1 cellular context compared by ENCODE assay signal in the genomic region with DNA sequence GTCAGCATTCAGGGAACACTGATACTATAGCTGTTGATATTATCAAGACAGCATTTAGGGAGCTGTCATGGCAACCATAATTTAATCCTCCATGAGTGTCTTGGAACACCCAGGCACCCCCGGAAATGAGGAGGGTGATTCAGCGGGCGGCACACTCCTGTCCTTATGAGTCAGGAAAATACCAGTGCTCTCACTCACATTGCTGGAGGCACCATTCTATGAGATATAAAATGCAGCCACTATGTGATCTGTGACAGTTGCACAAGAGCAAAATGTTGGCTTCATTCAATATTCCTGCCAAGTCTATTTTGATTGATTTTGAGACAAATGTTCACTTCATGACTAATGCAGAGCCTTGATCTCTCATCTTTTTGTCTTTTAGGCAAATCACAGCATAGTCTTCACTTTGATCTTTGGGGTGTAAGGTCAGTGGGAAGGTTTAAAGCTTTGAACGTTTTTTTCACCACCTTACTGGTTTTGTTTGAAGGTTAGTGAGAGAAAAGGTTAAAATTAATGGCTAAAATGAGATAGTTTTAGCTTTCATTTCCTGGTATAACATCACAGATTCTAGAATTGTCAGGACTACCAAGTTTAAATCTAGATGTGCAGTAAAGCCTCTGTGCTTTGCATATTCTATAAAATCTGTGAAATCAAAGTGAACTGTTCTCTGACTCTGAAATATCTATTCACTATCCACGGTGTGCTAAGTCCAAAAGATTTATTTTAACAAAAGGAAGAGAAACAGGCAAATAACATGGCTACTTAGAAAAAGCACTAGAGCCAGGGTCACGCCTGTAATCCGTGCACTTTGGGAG.
TF ChIP-seq lines count a peak whose summit lies in the region.

No MANE protein-coding gene starts in this region.

TF ChIP-seq in K562, 482 proteins besides CTCF, POLR2A, EP300 and RAD21 (continues in another document):
- TF ChIP-seq FOSL1 (tag; conservative IDR thresholded peaks at IDR 0.05) (peak; percentile 91), ZNF212 (CRISPR knock-in tag; IDR thresholded peaks at IDR 0.05) (no peak), MYC (IDR thresholded peaks at IDR 0.05; ENCODE audit: low read depth, low read length) (no peak), MYC (CRISPR knock-in tag; IDR thresholded peaks at IDR 0.05; ENCODE audit: borderline replicate concordance, low read depth) (no peak), RFX5 (IDR thresholded peaks at IDR 0.05; ENCODE audit: low read depth, low read length) (no peak), PYGO2 (tag; IDR thresholded peaks at IDR 0.05) (no peak), FOXP1 (CRISPR knock-in tag; IDR thresholded peaks at IDR 0.05) (no peak), ZNF644 (tag; IDR thresholded peaks at IDR 0.05; ENCODE audit: low read depth) (no peak), ZNF347 (CRISPR knock-in tag; IDR thresholded peaks at IDR 0.05; ENCODE audit: low read depth) (no peak), LEF1 (IDR thresholded peaks at IDR 0.05) (peak; percentile 47; the same call in 1 of the 2 replicates), ARNT (IDR thresholded peaks at IDR 0.05) (no peak), L3MBTL2 (IDR thresholded peaks at IDR 0.05) (no peak), CREM (IDR thresholded peaks at IDR 0.05; ENCODE audit: low read depth) (no peak), SMAD1 (IDR thresholded peaks at IDR 0.05; ENCODE audit: low read depth, low read length, partially characterized antibody) (no peak), SOX6 (IDR thresholded peaks at IDR 0.05) (no peak), ILK (tag; IDR thresholded peaks at IDR 0.05; ENCODE audit: borderline replicate concordance, low read depth) (no peak), CEBPG (CRISPR knock-in tag; IDR thresholded peaks at IDR 0.05) (no peak), CEBPG (tag; conservative IDR thresholded peaks at IDR 0.05 in 1 of 2, IDR thresholded peaks at IDR 0.05 in 1 of 2) (peak in 1 of 2 experiments; percentile 28; a peak in 1 of 4 replicates), NFYB (IDR thresholded peaks at IDR 0.05; ENCODE audit: extremely low read depth, insufficient read length) (no peak), NRF1 (conservative IDR thresholded peaks at IDR 0.05 in 1 of 2, IDR thresholded peaks at IDR 0.05 in 1 of 2) (no peak), SMAD2 (IDR thresholded peaks at IDR 0.05; ENCODE audit: low read depth, low read length) (no peak), SAFB (IDR thresholded peaks at IDR 0.05; ENCODE audit: borderline replicate concordance, low read depth, low read length) (no peak), ELF1 (tag; IDR thresholded peaks at IDR 0.05) (no peak), FOXJ2 (tag; IDR thresholded peaks at IDR 0.05) (no peak)
- TF ChIP-seq, protein P1, sequence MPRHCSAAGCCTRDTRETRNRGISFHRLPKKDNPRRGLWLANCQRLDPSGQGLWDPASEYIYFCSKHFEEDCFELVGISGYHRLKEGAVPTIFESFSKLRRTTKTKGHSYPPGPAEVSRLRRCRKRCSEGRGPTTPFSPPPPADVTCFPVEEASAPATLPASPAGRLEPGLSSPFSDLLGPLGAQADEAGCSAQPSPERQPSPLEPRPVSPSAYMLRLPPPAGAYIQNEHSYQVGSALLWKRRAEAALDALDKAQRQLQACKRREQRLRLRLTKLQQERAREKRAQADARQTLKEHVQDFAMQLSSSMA (CRISPR knock-in tag; IDR thresholded peaks at IDR 0.05) = no peak
- TF ChIP-seq, protein P2, sequence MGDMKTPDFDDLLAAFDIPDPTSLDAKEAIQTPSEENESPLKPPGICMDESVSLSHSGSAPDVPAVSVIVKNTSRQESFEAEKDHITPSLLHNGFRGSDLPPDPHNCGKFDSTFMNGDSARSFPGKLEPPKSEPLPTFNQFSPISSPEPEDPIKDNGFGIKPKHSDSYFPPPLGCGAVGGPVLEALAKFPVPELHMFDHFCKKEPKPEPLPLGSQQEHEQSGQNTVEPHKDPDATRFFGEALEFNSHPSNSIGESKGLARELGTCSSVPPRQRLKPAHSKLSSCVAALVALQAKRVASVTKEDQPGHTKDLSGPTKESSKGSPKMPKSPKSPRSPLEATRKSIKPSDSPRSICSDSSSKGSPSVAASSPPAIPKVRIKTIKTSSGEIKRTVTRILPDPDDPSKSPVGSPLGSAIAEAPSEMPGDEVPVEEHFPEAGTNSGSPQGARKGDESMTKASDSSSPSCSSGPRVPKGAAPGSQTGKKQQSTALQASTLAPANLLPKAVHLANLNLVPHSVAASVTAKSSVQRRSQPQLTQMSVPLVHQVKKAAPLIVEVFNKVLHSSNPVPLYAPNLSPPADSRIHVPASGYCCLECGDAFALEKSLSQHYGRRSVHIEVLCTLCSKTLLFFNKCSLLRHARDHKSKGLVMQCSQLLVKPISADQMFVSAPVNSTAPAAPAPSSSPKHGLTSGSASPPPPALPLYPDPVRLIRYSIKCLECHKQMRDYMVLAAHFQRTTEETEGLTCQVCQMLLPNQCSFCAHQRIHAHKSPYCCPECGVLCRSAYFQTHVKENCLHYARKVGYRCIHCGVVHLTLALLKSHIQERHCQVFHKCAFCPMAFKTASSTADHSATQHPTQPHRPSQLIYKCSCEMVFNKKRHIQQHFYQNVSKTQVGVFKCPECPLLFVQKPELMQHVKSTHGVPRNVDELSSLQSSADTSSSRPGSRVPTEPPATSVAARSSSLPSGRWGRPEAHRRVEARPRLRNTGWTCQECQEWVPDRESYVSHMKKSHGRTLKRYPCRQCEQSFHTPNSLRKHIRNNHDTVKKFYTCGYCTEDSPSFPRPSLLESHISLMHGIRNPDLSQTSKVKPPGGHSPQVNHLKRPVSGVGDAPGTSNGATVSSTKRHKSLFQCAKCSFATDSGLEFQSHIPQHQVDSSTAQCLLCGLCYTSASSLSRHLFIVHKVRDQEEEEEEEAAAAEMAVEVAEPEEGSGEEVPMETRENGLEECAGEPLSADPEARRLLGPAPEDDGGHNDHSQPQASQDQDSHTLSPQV (IDR thresholded peaks at IDR 0.05) = no peak; the same call in 1 of the 2 replicates
- TF ChIP-seq, protein P3, sequence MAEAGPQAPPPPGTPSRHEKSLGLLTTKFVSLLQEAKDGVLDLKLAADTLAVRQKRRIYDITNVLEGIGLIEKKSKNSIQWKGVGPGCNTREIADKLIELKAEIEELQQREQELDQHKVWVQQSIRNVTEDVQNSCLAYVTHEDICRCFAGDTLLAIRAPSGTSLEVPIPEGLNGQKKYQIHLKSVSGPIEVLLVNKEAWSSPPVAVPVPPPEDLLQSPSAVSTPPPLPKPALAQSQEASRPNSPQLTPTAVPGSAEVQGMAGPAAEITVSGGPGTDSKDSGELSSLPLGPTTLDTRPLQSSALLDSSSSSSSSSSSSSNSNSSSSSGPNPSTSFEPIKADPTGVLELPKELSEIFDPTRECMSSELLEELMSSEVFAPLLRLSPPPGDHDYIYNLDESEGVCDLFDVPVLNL (CRISPR knock-in tag; IDR thresholded peaks at IDR 0.05; ENCODE audit: low read depth) = no peak
- TF ChIP-seq, protein P4, sequence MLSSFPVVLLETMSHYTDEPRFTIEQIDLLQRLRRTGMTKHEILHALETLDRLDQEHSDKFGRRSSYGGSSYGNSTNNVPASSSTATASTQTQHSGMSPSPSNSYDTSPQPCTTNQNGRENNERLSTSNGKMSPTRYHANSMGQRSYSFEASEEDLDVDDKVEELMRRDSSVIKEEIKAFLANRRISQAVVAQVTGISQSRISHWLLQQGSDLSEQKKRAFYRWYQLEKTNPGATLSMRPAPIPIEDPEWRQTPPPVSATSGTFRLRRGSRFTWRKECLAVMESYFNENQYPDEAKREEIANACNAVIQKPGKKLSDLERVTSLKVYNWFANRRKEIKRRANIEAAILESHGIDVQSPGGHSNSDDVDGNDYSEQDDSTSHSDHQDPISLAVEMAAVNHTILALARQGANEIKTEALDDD (IDR thresholded peaks at IDR 0.05) = no peak
- TF ChIP-seq, protein P5, sequence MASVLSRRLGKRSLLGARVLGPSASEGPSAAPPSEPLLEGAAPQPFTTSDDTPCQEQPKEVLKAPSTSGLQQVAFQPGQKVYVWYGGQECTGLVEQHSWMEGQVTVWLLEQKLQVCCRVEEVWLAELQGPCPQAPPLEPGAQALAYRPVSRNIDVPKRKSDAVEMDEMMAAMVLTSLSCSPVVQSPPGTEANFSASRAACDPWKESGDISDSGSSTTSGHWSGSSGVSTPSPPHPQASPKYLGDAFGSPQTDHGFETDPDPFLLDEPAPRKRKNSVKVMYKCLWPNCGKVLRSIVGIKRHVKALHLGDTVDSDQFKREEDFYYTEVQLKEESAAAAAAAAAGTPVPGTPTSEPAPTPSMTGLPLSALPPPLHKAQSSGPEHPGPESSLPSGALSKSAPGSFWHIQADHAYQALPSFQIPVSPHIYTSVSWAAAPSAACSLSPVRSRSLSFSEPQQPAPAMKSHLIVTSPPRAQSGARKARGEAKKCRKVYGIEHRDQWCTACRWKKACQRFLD (CRISPR knock-in tag; IDR thresholded peaks at IDR 0.05) = no peak
- TF ChIP-seq, protein P6, sequence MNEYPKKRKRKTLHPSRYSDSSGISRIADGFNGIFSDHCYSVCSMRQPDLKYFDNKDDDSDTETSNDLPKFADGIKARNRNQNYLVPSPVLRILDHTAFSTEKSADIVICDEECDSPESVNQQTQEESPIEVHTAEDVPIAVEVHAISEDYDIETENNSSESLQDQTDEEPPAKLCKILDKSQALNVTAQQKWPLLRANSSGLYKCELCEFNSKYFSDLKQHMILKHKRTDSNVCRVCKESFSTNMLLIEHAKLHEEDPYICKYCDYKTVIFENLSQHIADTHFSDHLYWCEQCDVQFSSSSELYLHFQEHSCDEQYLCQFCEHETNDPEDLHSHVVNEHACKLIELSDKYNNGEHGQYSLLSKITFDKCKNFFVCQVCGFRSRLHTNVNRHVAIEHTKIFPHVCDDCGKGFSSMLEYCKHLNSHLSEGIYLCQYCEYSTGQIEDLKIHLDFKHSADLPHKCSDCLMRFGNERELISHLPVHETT (CRISPR knock-in tag; conservative IDR thresholded peaks at IDR 0.05 in 1 of 2, IDR thresholded peaks at IDR 0.05 in 1 of 2) = no peak
- TF ChIP-seq, protein P7, sequence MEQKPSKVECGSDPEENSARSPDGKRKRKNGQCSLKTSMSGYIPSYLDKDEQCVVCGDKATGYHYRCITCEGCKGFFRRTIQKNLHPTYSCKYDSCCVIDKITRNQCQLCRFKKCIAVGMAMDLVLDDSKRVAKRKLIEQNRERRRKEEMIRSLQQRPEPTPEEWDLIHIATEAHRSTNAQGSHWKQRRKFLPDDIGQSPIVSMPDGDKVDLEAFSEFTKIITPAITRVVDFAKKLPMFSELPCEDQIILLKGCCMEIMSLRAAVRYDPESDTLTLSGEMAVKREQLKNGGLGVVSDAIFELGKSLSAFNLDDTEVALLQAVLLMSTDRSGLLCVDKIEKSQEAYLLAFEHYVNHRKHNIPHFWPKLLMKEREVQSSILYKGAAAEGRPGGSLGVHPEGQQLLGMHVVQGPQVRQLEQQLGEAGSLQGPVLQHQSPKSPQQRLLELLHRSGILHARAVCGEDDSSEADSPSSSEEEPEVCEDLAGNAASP (IDR thresholded peaks at IDR 0.05) = no peak
- TF ChIP-seq, protein P8, sequence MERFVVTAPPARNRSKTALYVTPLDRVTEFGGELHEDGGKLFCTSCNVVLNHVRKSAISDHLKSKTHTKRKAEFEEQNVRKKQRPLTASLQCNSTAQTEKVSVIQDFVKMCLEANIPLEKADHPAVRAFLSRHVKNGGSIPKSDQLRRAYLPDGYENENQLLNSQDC (CRISPR knock-in tag; IDR thresholded peaks at IDR 0.05) = no peak
- TF ChIP-seq, protein P9, sequence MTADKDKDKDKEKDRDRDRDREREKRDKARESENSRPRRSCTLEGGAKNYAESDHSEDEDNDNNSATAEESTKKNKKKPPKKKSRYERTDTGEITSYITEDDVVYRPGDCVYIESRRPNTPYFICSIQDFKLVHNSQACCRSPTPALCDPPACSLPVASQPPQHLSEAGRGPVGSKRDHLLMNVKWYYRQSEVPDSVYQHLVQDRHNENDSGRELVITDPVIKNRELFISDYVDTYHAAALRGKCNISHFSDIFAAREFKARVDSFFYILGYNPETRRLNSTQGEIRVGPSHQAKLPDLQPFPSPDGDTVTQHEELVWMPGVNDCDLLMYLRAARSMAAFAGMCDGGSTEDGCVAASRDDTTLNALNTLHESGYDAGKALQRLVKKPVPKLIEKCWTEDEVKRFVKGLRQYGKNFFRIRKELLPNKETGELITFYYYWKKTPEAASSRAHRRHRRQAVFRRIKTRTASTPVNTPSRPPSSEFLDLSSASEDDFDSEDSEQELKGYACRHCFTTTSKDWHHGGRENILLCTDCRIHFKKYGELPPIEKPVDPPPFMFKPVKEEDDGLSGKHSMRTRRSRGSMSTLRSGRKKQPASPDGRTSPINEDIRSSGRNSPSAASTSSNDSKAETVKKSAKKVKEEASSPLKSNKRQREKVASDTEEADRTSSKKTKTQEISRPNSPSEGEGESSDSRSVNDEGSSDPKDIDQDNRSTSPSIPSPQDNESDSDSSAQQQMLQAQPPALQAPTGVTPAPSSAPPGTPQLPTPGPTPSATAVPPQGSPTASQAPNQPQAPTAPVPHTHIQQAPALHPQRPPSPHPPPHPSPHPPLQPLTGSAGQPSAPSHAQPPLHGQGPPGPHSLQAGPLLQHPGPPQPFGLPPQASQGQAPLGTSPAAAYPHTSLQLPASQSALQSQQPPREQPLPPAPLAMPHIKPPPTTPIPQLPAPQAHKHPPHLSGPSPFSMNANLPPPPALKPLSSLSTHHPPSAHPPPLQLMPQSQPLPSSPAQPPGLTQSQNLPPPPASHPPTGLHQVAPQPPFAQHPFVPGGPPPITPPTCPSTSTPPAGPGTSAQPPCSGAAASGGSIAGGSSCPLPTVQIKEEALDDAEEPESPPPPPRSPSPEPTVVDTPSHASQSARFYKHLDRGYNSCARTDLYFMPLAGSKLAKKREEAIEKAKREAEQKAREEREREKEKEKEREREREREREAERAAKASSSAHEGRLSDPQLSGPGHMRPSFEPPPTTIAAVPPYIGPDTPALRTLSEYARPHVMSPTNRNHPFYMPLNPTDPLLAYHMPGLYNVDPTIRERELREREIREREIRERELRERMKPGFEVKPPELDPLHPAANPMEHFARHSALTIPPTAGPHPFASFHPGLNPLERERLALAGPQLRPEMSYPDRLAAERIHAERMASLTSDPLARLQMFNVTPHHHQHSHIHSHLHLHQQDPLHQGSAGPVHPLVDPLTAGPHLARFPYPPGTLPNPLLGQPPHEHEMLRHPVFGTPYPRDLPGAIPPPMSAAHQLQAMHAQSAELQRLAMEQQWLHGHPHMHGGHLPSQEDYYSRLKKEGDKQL (CRISPR knock-in tag; IDR thresholded peaks at IDR 0.05; ENCODE audit: borderline replicate concordance) = no peak
- TF ChIP-seq, protein P10, sequence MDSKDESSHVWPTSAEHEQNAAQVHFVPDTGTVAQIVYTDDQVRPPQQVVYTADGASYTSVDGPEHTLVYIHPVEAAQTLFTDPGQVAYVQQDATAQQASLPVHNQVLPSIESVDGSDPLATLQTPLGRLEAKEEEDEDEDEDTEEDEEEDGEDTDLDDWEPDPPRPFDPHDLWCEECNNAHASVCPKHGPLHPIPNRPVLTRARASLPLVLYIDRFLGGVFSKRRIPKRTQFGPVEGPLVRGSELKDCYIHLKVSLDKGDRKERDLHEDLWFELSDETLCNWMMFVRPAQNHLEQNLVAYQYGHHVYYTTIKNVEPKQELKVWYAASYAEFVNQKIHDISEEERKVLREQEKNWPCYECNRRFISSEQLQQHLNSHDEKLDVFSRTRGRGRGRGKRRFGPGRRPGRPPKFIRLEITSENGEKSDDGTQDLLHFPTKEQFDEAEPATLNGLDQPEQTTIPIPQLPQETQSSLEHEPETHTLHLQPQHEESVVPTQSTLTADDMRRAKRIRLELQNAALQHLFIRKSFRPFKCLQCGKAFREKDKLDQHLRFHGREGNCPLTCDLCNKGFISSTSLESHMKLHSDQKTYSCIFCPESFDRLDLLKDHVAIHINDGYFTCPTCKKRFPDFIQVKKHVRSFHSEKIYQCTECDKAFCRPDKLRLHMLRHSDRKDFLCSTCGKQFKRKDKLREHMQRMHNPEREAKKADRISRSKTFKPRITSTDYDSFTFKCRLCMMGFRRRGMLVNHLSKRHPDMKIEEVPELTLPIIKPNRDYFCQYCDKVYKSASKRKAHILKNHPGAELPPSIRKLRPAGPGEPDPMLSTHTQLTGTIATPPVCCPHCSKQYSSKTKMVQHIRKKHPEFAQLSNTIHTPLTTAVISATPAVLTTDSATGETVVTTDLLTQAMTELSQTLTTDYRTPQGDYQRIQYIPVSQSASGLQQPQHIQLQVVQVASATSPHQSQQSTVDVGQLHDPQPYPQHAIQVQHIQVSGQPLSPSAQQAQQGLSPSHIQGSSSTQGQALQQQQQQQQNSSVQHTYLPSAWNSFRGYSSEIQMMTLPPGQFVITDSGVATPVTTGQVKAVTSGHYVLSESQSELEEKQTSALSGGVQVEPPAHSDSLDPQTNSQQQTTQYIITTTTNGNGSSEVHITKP (IDR thresholded peaks at IDR 0.05; ENCODE audit: partially characterized antibody) = peak; percentile 6
